ENCODE assay signal across 25 cellular contexts in genomic region chr11:48122656-48123055, GRCh38.
"Had no signal": no experiment of that assay in that cellular context is flagged by ENCODE, and none has a peak within 500 bp of the region (broad histone marks: within the 10 kb centered on the region; RNA-seq: fewer than 3 reads in every experiment).

No MANE protein-coding gene starts in this region.

- H3K9me3 ChIP-seq: SJSA1 had no signal

- H3K9ac ChIP-seq: KMS-11 had no signal

- H3K4me3 ChIP-seq: K562, SJSA1, SK-N-MC had no signal

- H3K4me1 ChIP-seq: SJSA1 had no signal

- H3K4me2 ChIP-seq: KMS-11 had no signal

- H3K9me3 Mint-ChIP-seq: IgD-negative memory B cell had no signal

- DNase-seq: Kasumi-1, MM.1S, NCI-H1092 treated with DMSO at 0.1 percent for 48 hours, NCI-H1436, NCI-H187, NCI-H2029, NCI-H2081 treated with DMSO at 0.1 percent for 48 hours, NCI-H2171, NCI-H226, NCI-H446, NCI-H510A, NCI-H524 treated with DMSO at 0.1 percent for 48 hours, NCI-H69, NCI-H774, Right ventricle myocardium superior, RPMI8226, SIG-M5 had no signal

- H3K4me3 Mint-ChIP-seq: IgD-negative memory B cell had no signal

- H3K27me3 Mint-ChIP-seq: IgD-negative memory B cell had no signal

- H3K27ac ChIP-seq: HL-60, KMS-11, SJSA1, SK-N-MC had no signal

- FAIRE-seq: HTR-8/SVneo, K562, RCC 7860 had no signal

- H3K27me3 ChIP-seq: SJSA1 had no signal
